In the genomic region with DNA sequence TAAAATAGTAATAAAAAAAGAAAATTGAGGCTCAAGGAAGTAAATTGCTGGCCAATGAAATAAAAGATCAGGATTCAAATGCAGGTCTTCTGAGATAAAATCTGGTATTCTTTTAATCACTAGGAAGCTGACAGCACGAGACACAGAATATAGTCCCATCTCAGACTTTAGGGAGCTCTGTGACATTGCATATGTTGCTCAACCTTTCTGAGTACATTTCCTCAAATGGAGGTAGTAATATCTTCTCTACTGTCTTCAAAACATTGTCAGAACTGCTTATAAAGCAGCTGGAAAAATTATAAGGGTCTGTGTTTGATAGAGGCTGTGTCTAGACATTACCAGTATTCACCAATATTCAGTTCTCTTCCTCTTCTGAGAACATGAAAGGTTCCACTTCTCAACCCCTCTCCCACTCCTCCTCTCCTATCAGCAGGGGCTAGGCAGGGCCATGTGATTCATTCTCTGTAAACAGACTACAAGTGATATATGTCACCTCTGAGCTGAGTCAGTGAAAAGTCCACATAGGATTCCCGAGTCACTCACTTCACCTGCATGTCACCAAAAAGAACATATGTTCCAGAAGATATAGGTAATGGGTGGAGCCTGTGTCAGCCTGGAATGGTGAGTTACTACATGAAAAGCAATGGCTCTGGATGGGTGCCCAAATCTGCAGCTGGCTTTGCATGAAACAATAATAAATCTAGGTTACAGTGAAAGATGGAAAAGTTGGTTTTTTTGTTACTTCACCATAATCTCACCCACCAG, we compare ENCODE assay signal across 17 cellular contexts. TPM values are rescaled to one million over a fixed set of nuclear protein-coding genes. Genes with fewer than 3 reads are reported as not detected.
DNase-seq lines count a peak whose midpoint lies in the region; ATAC-seq, FAIRE-seq and TF ChIP-seq lines count a peak whose summit lies in the region.
"Had no signal": no experiment of that assay in that cellular context is flagged by ENCODE, and none has a peak within 500 bp of the region (broad histone marks: within the 10 kb centered on the region; RNA-seq: fewer than 3 reads in every experiment).

No MANE protein-coding gene starts in this region.

- ATAC-seq in stimulated activated naive CD8-positive, alpha-beta T cell treated with anti-CD3 and anti-CD28 coated beads, Interleukin-15, amount 100 ng/mL, for 72 hours = no peak
- ATAC-seq in HG03139 (IDR thresholded peaks at IDR 0.05; ENCODE audit: unreplicated experiment) = no peak
- ATAC-seq: activated T-cell treated with anti-CD3 and anti-CD28 coated beads, Interleukin-2, amount 50 U/mL, for 72 hours; upper lobe of right lung had no signal

- peak; percentile 22 for DNase-seq in HCEC 1CT
- DNase-seq in NCI-H2196 (lab: John Stamatoyannopoulos, UW; ENCODE audit: unreplicated experiment) = peak; percentile 57
- DNase-seq in bronchial epithelial cell (ENCODE audit: low read depth) = peak; percentile 40
- DNase-seq in osteocyte (ENCODE audit: extremely low spot score, unreplicated experiment) = no peak
- DNase-seq in stimulated activated naive CD8-positive, alpha-beta T cell treated with anti-CD3 and anti-CD28 coated beads, Interleukin-15, amount 100 ng/mL, for 72 hours = no peak
- DNase-seq in CD4-positive, alpha-beta memory T cell = no peak
- no peak for DNase-seq in GM20000 (ENCODE audit: low spot score)
- DNase-seq: activated CD4-positive, CD25-positive, alpha-beta regulatory T cell; activated T-cell treated with anti-CD3 and anti-CD28 coated beads, Interleukin-2, amount 50 U/mL, for 72 hours; aorta; NCI-H526; nucleus accumbens; stimulated activated CD4-positive, alpha-beta T cell treated with anti-CD3 and anti-CD28 coated beads, Interleukin-12 subunit alpha, Interleukin-12 subunit beta, amount 100 ng/mL, for 4 hours; upper lobe of right lung had no signal

- no peaks in the 10 kb centered on the region for H3K36me3 ChIP-seq in bronchial epithelial cell (ENCODE audit: control insufficient read depth, insufficient read depth, low read length)
- H3K36me3 ChIP-seq in CD4-positive, alpha-beta memory T cell (ENCODE audit: insufficient read depth, low read length) = no peaks in the 10 kb centered on the region
- H3K36me3 ChIP-seq: SJSA1, upper lobe of right lung had no signal

- no peaks in the 10 kb centered on the region for H3K9me3 ChIP-seq in CD4-positive, alpha-beta memory T cell (ENCODE audit: control insufficient read depth in 1 of 2, low read length in 2 of 2)
- H3K9me3 ChIP-seq: SJSA1, upper lobe of right lung had no signal

- no peak overlapping the region for H3K4me3 Mint-ChIP-seq in osteocyte (ENCODE audit: unreplicated experiment)
- no peak overlapping the region for H3K4me3 Mint-ChIP-seq in stimulated activated naive CD8-positive, alpha-beta T cell treated with anti-CD3 and anti-CD28 coated beads, Interleukin-15, amount 100 ng/mL, for 72 hours
- no peak overlapping the region for H3K4me3 Mint-ChIP-seq in CD4-positive, alpha-beta memory T cell
- H3K4me3 Mint-ChIP-seq: activated T-cell treated with anti-CD3 and anti-CD28 coated beads, Interleukin-2, amount 50 U/mL, for 72 hours had no signal

- no peak overlapping the region for H3K27ac ChIP-seq in CD4-positive, alpha-beta memory T cell (ENCODE audit: low read depth, low read length)
- H3K27ac ChIP-seq: SJSA1, upper lobe of right lung had no signal

- H3K4me1 ChIP-seq in CD4-positive, alpha-beta memory T cell (ENCODE audit: insufficient read depth, low read length) = no peaks in the 10 kb centered on the region

- no peaks in the 10 kb centered on the region for H3K27me3 ChIP-seq in bronchial epithelial cell (ENCODE audit: control insufficient read depth, insufficient read depth, low read length)
- no peaks in the 10 kb centered on the region for H3K27me3 ChIP-seq in CD4-positive, alpha-beta memory T cell (ENCODE audit: insufficient read depth, low read length)
- H3K27me3 ChIP-seq: SJSA1, upper lobe of right lung had no signal

- peaks cover 88% of the 10 kb centered on the region for H3K4me1 Mint-ChIP-seq in osteocyte (ENCODE audit: unreplicated experiment)
- H3K4me1 Mint-ChIP-seq in stimulated activated naive CD8-positive, alpha-beta T cell treated with anti-CD3 and anti-CD28 coated beads, Interleukin-15, amount 100 ng/mL, for 72 hours = no peaks in the 10 kb centered on the region
- H3K4me1 Mint-ChIP-seq in CD4-positive, alpha-beta memory T cell = no peaks in the 10 kb centered on the region

- POLR2A ChIA-PET in CD4-positive, alpha-beta memory T cell (lab: Charles Lee; ENCODE audit: partially characterized antibody) = no interaction called here

- H3K9me3 Mint-ChIP-seq in osteocyte (ENCODE audit: unreplicated experiment) = no peaks in the 10 kb centered on the region
- no peaks in the 10 kb centered on the region for H3K9me3 Mint-ChIP-seq in stimulated activated naive CD8-positive, alpha-beta T cell treated with anti-CD3 and anti-CD28 coated beads, Interleukin-15, amount 100 ng/mL, for 72 hours
- H3K9me3 Mint-ChIP-seq in CD4-positive, alpha-beta memory T cell = peaks cover 0 to 2% (median 0%) of the 10 kb centered on the region in 8 donors
- H3K9me3 Mint-ChIP-seq: activated T-cell treated with anti-CD3 and anti-CD28 coated beads, Interleukin-2, amount 50 U/mL, for 72 hours had no signal

- no peak for FAIRE-seq in bronchial epithelial cell (lab: Jason Lieb, UNC)
- FAIRE-seq: D721Med had no signal

- peak overlapping the region; percentile 75 for H3K27ac Mint-ChIP-seq in osteocyte (ENCODE audit: unreplicated experiment)
- no peak overlapping the region for H3K27ac Mint-ChIP-seq in stimulated activated naive CD8-positive, alpha-beta T cell treated with anti-CD3 and anti-CD28 coated beads, Interleukin-15, amount 100 ng/mL, for 72 hours
- no peak overlapping the region for H3K27ac Mint-ChIP-seq in CD4-positive, alpha-beta memory T cell
- H3K27ac Mint-ChIP-seq: activated T-cell treated with anti-CD3 and anti-CD28 coated beads, Interleukin-2, amount 50 U/mL, for 72 hours had no signal

- no peaks in the 10 kb centered on the region for H3K27me3 Mint-ChIP-seq in osteocyte (ENCODE audit: unreplicated experiment)
- peaks cover 28% of the 10 kb centered on the region for H3K27me3 Mint-ChIP-seq in stimulated activated naive CD8-positive, alpha-beta T cell treated with anti-CD3 and anti-CD28 coated beads, Interleukin-15, amount 100 ng/mL, for 72 hours
- peaks cover 1 to 2% of the 10 kb centered on the region in 2 donors for H3K27me3 Mint-ChIP-seq in CD4-positive, alpha-beta memory T cell

- CTCF ChIA-PET in CD4-positive, alpha-beta memory T cell (lab: Charles Lee; ENCODE audit: partially characterized antibody) = no interaction called here

- intact Hi-C loops in CD4-positive, alpha-beta memory T cell (cut with micrococcal nuclease) = no loop called here

- no peaks in the 10 kb centered on the region for H3K36me3 Mint-ChIP-seq in osteocyte (ENCODE audit: unreplicated experiment)
- H3K36me3 Mint-ChIP-seq in CD4-positive, alpha-beta memory T cell = no peaks in the 10 kb centered on the region

- TF ChIP-seq CTCF in bronchial epithelial cell (IDR thresholded peaks at IDR 0.05; ENCODE audit: insufficient read depth, low read length, severe bottlenecking) = no peak
- no peak for TF ChIP-seq CTCF in osteocyte (IDR thresholded peaks at IDR 0.05)
- TF ChIP-seq CTCF in GM20000 (IDR thresholded peaks at IDR 0.05; ENCODE audit: extremely low read depth, missing control alignments) = no peak

- no peak overlapping the region for H3K4me3 ChIP-seq in bronchial epithelial cell (ENCODE audit: low read depth, low read length)
- H3K4me3 ChIP-seq in CD4-positive, alpha-beta memory T cell (ENCODE audit: low read length in 2 of 2) = no peak overlapping the region
- H3K4me3 ChIP-seq: SJSA1, upper lobe of right lung had no signal

RNA-seq across cellular contexts. Expression of gene KCNE4, which starts 7.1 kb away (rescaled TPM):
- total RNA-seq in bronchial epithelial cell (under 0.01 and 0.26 TPM in 2 replicates), osteocyte (3.5 and 3.7 TPM in 2 replicates)
- total RNA-seq in CD4-positive, alpha-beta memory T cell = not detected
- polyA plus RNA-seq in CD4-positive, alpha-beta memory T cell = not detected
- total RNA-seq: activated T-cell treated with anti-CD3 and anti-CD28 coated beads, Interleukin-2, amount 50 U/mL, for 72 hours had no signal

Comparison
In these comparisons a context has a peak if more than half of its experiments do, and no peak if none do; other contexts are left out.
1. DNase-seq: peak in HCEC 1CT (single experiment), NCI-H2196 (single experiment) and bronchial epithelial cell (single experiment); none in osteocyte (single experiment), stimulated activated naive CD8-positive, alpha-beta T cell treated with anti-CD3 and anti-CD28 coated beads, Interleukin-15, amount 100 ng/mL, for 72 hours (0 of 2), CD4-positive, alpha-beta memory T cell (0 of 5) and GM20000 (single experiment).